ENCODE assay signal across 8 cellular contexts in the genomic region with DNA sequence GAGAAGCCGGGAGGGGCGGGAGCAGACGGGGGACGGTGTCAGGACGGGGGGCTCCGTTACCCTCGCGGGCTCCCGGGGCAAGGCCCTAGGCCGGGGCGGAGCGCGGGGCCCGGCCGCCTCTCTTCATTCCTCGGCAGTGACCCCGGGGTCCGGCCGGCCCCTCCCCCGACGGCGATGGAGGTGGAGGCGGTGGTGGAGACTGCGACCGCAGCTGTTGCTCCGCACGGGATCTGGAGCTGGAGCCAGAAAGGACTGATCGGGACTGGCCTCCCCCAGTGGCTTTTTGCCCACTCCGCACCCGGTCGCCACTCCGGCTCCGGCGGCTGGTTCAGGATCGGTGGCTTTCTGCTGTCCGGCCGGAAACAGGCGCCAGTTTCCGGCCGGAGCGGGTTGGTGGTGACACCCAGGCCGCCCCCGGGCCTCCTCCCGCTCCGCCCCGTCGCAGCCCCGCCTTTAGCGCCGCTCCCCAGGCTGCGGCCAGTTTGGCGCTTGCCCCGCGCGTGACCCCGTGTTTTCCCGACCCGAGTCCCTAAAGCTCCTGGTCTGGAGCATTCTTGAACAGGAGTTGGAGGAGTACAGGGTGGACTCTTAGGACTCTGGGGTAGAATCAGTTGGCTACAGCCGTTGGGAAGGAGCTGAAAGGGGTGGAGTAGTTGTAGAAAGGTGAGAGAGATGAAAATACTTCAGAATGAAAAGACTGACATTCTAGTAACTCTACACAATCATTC. TPM values are rescaled to one million over a fixed set of nuclear protein-coding genes. Genes with fewer than 3 reads are reported as not detected.
DNase-seq lines count a peak whose midpoint lies in the region; ATAC-seq and TF ChIP-seq lines count a peak whose summit lies in the region.

A gene (minus strand): TSS at position 339 of the 728 bp plus-strand sequence. CDS start 33,216 bp downstream, outside the sequence.

- no peaks in the 10 kb centered on the region for H3K27me3 ChIP-seq in BE2C

- H3K9me3 ChIP-seq in BE2C = no peaks in the 10 kb centered on the region

- ATAC-seq in GM19324 (IDR thresholded peaks at IDR 0.05; ENCODE audit: low FRiP score, unreplicated experiment) (peak; percentile 91), HG03460 (IDR thresholded peaks at IDR 0.05; ENCODE audit: unreplicated experiment) (peak; percentile 76)

- TF ChIP-seq CTCF in BE2C (IDR thresholded peaks at IDR 0.05; ENCODE audit: low read depth, low read length) = no peak

- H3K4me1 ChIP-seq in BE2C = no peaks in the 10 kb centered on the region

- DNase-seq in BE2C (peak; percentile 91), NCI-H748 (lab: John Stamatoyannopoulos, UW; ENCODE audit: unreplicated experiment) (peak; percentile 90), medulla oblongata (ENCODE audit: extremely low spot score) (peak; percentile 93)
- DNase-seq in activated CD8-positive, alpha-beta memory T cell treated with anti-CD3 and anti-CD28 coated beads for 24 hours = peak; percentile 92
- DNase-seq in effector CD8-positive, alpha-beta T cell (lab: John Stamatoyannopoulos, UW) = peak; percentile 39
- peak; percentile 36 to 68 (median 44) for DNase-seq in stimulated activated CD4-positive, alpha-beta T cell treated with anti-CD3 and anti-CD28 coated beads, TNF-alpha, amount 100 ng/mL, for 4 hours (ENCODE audit: low read depth in 3 of 3)

- peak within 1 kb of the TSS; percentile 98 for H3K4me3 ChIP-seq in BE2C (ENCODE audit: low read depth, low read length)

- H3K36me3 ChIP-seq in BE2C = peaks cover 3% of the 10 kb centered on the region

RNA-seq across cellular contexts. Expression of the gene that starts here (rescaled TPM):
- 4.1 TPM for polyA plus RNA-seq in BE2C (2012; ENCODE audit: insufficient read depth, insufficient read length, low read depth)

Comparison
In these comparisons a context has a peak if more than half of its experiments do, and no peak if none do; other contexts are left out.
1. Peak in every context shown above with its lines: DNase-seq, ATAC-seq and H3K4me3 ChIP-seq.
2. DNase-seq: peak in every context shown above with its lines; median percentile 93 in medulla oblongata; 92 in activated CD8-positive, alpha-beta memory T cell treated with anti-CD3 and anti-CD28 coated beads for 24 hours; 91 in BE2C; 90 in NCI-H748; 44 in stimulated activated CD4-positive, alpha-beta T cell treated with anti-CD3 and anti-CD28 coated beads, TNF-alpha, amount 100 ng/mL, for 4 hours; 39 in effector CD8-positive, alpha-beta T cell.